In the genomic region with DNA sequence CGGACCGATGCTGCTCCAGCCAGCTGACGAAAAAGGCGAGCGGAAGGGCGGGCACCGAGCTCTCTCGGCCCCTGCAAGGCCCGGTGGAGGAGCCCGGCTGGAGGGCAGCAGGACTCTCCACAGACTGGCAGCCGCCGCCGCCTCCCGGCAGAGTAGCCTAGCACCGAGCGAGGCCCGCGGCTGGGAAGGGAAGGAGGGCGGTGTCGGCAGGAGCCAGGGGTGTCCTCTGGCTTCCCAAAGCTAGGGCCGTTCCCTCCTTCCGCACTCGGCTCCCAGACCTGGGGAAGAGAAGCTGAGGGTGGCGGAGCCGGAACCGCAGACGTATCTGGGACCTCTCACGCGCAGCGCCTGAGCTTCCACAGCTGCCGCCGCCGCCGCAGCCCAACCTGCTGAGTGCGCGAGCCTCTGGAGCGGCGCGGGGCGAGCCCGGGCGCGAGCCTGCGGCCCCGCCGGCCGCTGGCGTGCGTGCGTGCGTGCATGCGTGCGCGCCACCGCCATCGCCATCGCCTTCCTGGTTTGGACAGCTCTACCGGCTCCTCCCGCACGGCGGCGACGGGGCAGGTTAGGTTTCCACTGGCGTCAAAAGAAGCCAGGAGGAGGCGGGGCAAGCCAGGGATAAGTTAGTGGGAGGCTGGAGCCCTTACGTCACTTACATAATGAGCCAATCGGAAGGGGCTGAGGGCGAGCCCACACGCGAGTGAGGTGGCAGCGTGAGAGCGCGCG, we compare ENCODE assay signal across 1 cellular context.
TF ChIP-seq lines count a peak whose summit lies in the region.

A gene (minus strand): TSS at position 395 of the 723 bp plus-strand sequence. CDS start 439 bp downstream, outside the sequence.

TF ChIP-seq in GM12878, 131 proteins besides CTCF, POLR2A, EP300 and RAD21 (continued from another document):
- TF ChIP-seq, protein P1, sequence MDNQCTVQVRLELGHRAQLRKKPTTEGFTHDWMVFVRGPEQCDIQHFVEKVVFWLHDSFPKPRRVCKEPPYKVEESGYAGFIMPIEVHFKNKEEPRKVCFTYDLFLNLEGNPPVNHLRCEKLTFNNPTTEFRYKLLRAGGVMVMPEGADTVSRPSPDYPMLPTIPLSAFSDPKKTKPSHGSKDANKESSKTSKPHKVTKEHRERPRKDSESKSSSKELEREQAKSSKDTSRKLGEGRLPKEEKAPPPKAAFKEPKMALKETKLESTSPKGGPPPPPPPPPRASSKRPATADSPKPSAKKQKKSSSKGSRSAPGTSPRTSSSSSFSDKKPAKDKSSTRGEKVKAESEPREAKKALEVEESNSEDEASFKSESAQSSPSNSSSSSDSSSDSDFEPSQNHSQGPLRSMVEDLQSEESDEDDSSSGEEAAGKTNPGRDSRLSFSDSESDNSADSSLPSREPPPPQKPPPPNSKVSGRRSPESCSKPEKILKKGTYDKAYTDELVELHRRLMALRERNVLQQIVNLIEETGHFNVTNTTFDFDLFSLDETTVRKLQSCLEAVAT (IDR thresholded peaks at IDR 0.05) = no peak
- TF ChIP-seq MXI1 (IDR thresholded peaks at IDR 0.05; ENCODE audit: low read depth, low read length) (peak; percentile 76), SMAD5 (IDR thresholded peaks at IDR 0.05; ENCODE audit: low read depth) (peak; percentile 58; the same call in 1 of the 2 replicates), RFX5 (IDR thresholded peaks at IDR 0.05; ENCODE audit: low read depth, low read length) (peak; percentile 76; the same call in 1 of the 2 replicates), SRF (IDR thresholded peaks at IDR 0.05; ENCODE audit: low read depth in 2 of 2, low read length in 2 of 2) (peak in 1 of 2 experiments; percentile 63; a peak in 1 of 4 replicates), TCF7 (IDR thresholded peaks at IDR 0.05; ENCODE audit: borderline replicate concordance) (no peak), DPF2 (IDR thresholded peaks at IDR 0.05) (peak; percentile 68), ZNF622 (IDR thresholded peaks at IDR 0.05) (no peak), MEF2A (IDR thresholded peaks at IDR 0.05; ENCODE audit: insufficient read depth, low read depth, low read length) (0 out of 2 replicates have a peak, but pooled peaks have one; percentile 10), PAX8 (IDR thresholded peaks at IDR 0.05) (no peak), MYC (IDR thresholded peaks at IDR 0.05; ENCODE audit: insufficient read depth, insufficient read length, insufficient replicate concordance, low read length, severe bottlenecking) (no peak), NFYA (IDR thresholded peaks at IDR 0.05; ENCODE audit: borderline replicate concordance, low read depth, low read length) (no peak), TCF3 (IDR thresholded peaks at IDR 0.05; ENCODE audit: borderline replicate concordance, insufficient read depth, low read depth, low read length) (0 out of 2 replicates have a peak, but pooled peaks have one; percentile 44), JUND (IDR thresholded peaks at IDR 0.05; ENCODE audit: low read depth, low read length) (0 out of 2 replicates have a peak, but pooled peaks have one; percentile 0), POLR2AphosphoS2 (IDR thresholded peaks at IDR 0.05; ENCODE audit: low read depth, low read length) (0 out of 2 replicates have a peak, but pooled peaks have one; percentile 52), NFXL1 (IDR thresholded peaks at IDR 0.05; ENCODE audit: borderline replicate concordance) (no peak)
- TF ChIP-seq, protein P2, sequence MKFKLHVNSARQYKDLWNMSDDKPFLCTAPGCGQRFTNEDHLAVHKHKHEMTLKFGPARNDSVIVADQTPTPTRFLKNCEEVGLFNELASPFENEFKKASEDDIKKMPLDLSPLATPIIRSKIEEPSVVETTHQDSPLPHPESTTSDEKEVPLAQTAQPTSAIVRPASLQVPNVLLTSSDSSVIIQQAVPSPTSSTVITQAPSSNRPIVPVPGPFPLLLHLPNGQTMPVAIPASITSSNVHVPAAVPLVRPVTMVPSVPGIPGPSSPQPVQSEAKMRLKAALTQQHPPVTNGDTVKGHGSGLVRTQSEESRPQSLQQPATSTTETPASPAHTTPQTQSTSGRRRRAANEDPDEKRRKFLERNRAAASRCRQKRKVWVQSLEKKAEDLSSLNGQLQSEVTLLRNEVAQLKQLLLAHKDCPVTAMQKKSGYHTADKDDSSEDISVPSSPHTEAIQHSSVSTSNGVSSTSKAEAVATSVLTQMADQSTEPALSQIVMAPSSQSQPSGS (IDR thresholded peaks at IDR 0.05; ENCODE audit: low read length) = no peak
- TF ChIP-seq, protein P3, sequence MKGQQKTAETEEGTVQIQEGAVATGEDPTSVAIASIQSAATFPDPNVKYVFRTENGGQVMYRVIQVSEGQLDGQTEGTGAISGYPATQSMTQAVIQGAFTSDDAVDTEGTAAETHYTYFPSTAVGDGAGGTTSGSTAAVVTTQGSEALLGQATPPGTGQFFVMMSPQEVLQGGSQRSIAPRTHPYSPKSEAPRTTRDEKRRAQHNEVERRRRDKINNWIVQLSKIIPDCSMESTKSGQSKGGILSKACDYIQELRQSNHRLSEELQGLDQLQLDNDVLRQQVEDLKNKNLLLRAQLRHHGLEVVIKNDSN (IDR thresholded peaks at IDR 0.05; ENCODE audit: borderline replicate concordance, extremely low read length, insufficient read depth, low read depth, low read length) = no peak
